Comparison of ENCODE assay signal across 8 cellular contexts in genomic region chr1:6554031-6554906, GRCh38. TPM values are rescaled to one million over a fixed set of nuclear protein-coding genes. Genes with fewer than 3 reads are reported as not detected.
A peak's percentile ranks its signal among the peaks of the same experiment; 100 is the strongest.
DNase-seq lines count a peak whose midpoint lies in the region; ATAC-seq lines count a peak whose summit lies in the region.

NOL9 (minus strand) TSS chr1:6554513; CDS start chr1:6554502, 11 bp downstream.

- peak; percentile 89 for DNase-seq in COR-L47 (lab: John Stamatoyannopoulos, UW)
- DNase-seq in HS-5 (ENCODE audit: low read depth) = peak; percentile 55
- peak; percentile 86 to 88 for DNase-seq in NOMO-1 (lab: John Stamatoyannopoulos, UW; ENCODE audit: unreplicated experiment in 2 of 2)
- DNase-seq in activated CD8-positive, alpha-beta memory T cell treated with anti-CD3 and anti-CD28 coated beads for 4 hours (ENCODE audit: low read depth in 2 of 2) = peak; percentile 90 to 92
- peak; percentile 95 for DNase-seq in mesendoderm
- DNase-seq in stimulated activated CD8-positive, alpha-beta memory T cell treated with anti-CD3 and anti-CD28 coated beads, Interleukin-15, amount 100 ng/mL, for 1 hour (ENCODE audit: low read depth) = peak; percentile 88

- H2BK5ac ChIP-seq in mesendoderm (ENCODE audit: low read length) = no peak within 1 kb of the TSS

- H4K8ac ChIP-seq in mesendoderm (ENCODE audit: low read depth, low read length) = no peak within 1 kb of the TSS

- H3K4me3 ChIP-seq in endocrine pancreas (ENCODE audit: control insufficient read depth, insufficient read depth, low read length) (peak within 1 kb of the TSS; percentile 61), mesendoderm (ENCODE audit: low read length) (peak within 1 kb of the TSS; percentile 93)

- H3K27me3 ChIP-seq in endocrine pancreas (ENCODE audit: control insufficient read depth, insufficient read depth, low read length) (no peaks in the 10 kb centered on the region), mesendoderm (ENCODE audit: insufficient read depth, low read length, poor library complexity) (no peaks in the 10 kb centered on the region)

- H3K4me2 ChIP-seq in mesendoderm (ENCODE audit: low read length) = peak within 1 kb of the TSS; percentile 74

- peak within 1 kb of the TSS; percentile 49 for H3K4ac ChIP-seq in mesendoderm (ENCODE audit: low read depth, low read length)

- H2BK120ac ChIP-seq in mesendoderm (ENCODE audit: low read depth, low read length) = no peak within 1 kb of the TSS

- peaks cover 12% of the 10 kb centered on the region for H3K79me2 ChIP-seq in mesendoderm (ENCODE audit: control insufficient read depth, insufficient read depth, low read length)

- H3K23ac ChIP-seq in mesendoderm (ENCODE audit: low read length) = peak within 1 kb of the TSS; percentile 66

- H2AK5ac ChIP-seq in mesendoderm (ENCODE audit: low read length) = no peak within 1 kb of the TSS

- peak within 1 kb of the TSS; percentile 36 for H3K27ac ChIP-seq in mesendoderm (ENCODE audit: low read depth, low read length)

- peak within 1 kb of the TSS; percentile 82 for H3K9ac ChIP-seq in endocrine pancreas (ENCODE audit: control insufficient read depth, insufficient read depth, low read length)
- H3K9ac ChIP-seq in mesendoderm (ENCODE audit: low read length) = peak within 1 kb of the TSS; percentile 91

- H3K4me1 ChIP-seq in endocrine pancreas (ENCODE audit: control insufficient read depth, insufficient read depth, low read length) (no peaks in the 10 kb centered on the region), mesendoderm (ENCODE audit: control insufficient read depth, low read depth, low read length) (peaks cover 3% of the 10 kb centered on the region)

- H3K56ac ChIP-seq in mesendoderm (ENCODE audit: low read length) = peak within 1 kb of the TSS; percentile 95

- no peak within 1 kb of the TSS for H2BK15ac ChIP-seq in mesendoderm (replicated peaks; ENCODE audit: low read depth)

- H3K9me3 ChIP-seq in endocrine pancreas (ENCODE audit: control insufficient read depth, low read length) = no peaks in the 10 kb centered on the region

- peak; percentile 92 for ATAC-seq in GM19468 (IDR thresholded peaks at IDR 0.05; ENCODE audit: extremely low read depth, unreplicated experiment)

- WGBS in mesendoderm (ENCODE audit: extremely low coverage, insufficient coverage, low lambda C conversion rate) = no CpG with 5 or more reads among the region's 87 CpGs

- no peaks in the 10 kb centered on the region for H3K36me3 ChIP-seq in endocrine pancreas (ENCODE audit: control insufficient read depth, insufficient read depth, low read length)
- peaks cover 4% of the 10 kb centered on the region for H3K36me3 ChIP-seq in mesendoderm (ENCODE audit: control insufficient read depth, insufficient read depth, low read length)

- peak within 1 kb of the TSS; percentile 93 for H4K5ac ChIP-seq in mesendoderm (ENCODE audit: low read length)

- H3K18ac ChIP-seq in mesendoderm (ENCODE audit: low read length) = no peak within 1 kb of the TSS

- H3K79me1 ChIP-seq in mesendoderm (ENCODE audit: low read length) = peaks cover 9% of the 10 kb centered on the region

RNA-seq across cellular contexts. Expression of gene NOL9, which starts in this region (rescaled TPM):
- 16.7 TPM for polyA plus RNA-seq in mesendoderm (2013, experiment 1 of 2)
- polyA plus RNA-seq in mesendoderm (2013, experiment 2 of 2) = 16.5 TPM

Comparison
In these comparisons a context has a peak if more than half of its experiments do, and no peak if none do; other contexts are left out.
1. Peak in every context shown above with its lines: DNase-seq, ATAC-seq, H3K4me3 ChIP-seq and H3K27ac ChIP-seq.